ENCODE assay signal across 34 cellular contexts in the genomic region with DNA sequence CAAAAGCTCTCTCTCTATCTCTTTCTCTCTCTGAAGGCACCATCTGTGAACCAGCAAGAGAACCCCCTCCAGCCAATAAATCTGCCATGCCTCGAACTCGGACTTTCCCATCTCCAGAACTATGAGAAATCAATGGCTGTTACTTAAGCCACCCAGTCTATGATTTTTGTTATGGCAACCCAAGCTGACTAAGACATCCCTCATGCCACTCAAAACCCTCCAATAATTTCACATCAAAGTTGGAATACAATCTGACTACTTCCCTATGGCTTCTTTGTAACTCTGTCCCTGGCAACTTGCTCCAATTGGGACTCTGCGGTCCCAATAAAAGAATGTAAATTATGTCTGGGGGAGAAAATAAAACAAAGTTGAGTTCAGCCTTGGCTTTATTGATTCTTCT.
"Had no signal": no experiment of that assay in that cellular context is flagged by ENCODE, and none has a peak within 500 bp of the region (broad histone marks: within the 10 kb centered on the region; RNA-seq: fewer than 3 reads in every experiment).

No MANE protein-coding gene starts in this region.

- H3K27ac ChIP-seq: KMS-11 had no signal

- H3K4me3 ChIP-seq: MG63 had no signal

- H3K36me3 ChIP-seq: MG63 had no signal

- H3K27me3 ChIP-seq: MG63 had no signal

- H3K9ac ChIP-seq: KMS-11 had no signal

- H3K4me2 ChIP-seq: KMS-11 had no signal

- H3K9me3 ChIP-seq: MG63 had no signal

- DNase-seq: Karpas-422, Kasumi-1, MG63, MM.1S, MV-4-11, NCI-H1048, NCI-H1092, NCI-H1092 treated with DMSO at 0.1 percent for 48 hours, NCI-H1105, NCI-H1105 treated with DMSO at 0.1 percent for 48 hours, NCI-H1417, NCI-H1417 treated with DMSO at 0.1 percent for 48 hours, NCI-H1436, NCI-H1436 treated with DMSO at 0.1 percent for 48 hours, NCI-H146, NCI-H1694, NCI-H1694 treated with DMSO at 0.1 percent for 48 hours, NCI-H187, NCI-H187 treated with DMSO at 0.1 percent for 48 hours, NCI-H1930, NCI-H2029, NCI-H2029 treated with DMSO at 0.1 percent for 48 hours, NCI-H2081, NCI-H2081 treated with DMSO at 0.1 percent for 48 hours, NCI-H2107, NCI-H2171, NCI-H2171 treated with DMSO at 0.1 percent for 48 hours, NCI-H2227 treated with DMSO at 0.1 percent for 48 hours, NCI-H226, NCI-H345, NCI-H446, NCI-H446 treated with DMSO at 0.1 percent for 48 hours, NCI-H510A had no signal
